9 cellular contexts compared by ENCODE assay signal in the genomic region with DNA sequence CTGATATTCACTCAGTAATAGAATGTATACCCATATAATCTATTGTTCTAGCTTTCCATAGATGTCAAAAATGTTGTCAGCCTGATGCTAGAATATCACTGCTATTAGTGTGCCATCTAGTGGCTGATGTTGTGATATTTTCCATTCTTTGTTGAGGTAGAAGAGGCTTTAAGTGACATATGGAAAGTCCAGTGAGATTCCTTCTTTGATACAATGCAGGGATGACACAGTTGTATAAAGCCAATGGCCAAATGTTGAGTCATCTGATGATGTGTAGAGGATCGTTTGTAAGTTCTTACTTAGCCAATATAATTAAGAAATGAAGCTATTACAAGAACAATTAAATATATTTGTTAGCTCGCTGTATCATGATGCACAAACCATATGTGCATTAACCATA. TPM values are rescaled to one million over a fixed set of nuclear protein-coding genes. Genes with fewer than 3 reads are reported as not detected.
DNase-seq lines count a peak whose midpoint lies in the region; FAIRE-seq and TF ChIP-seq lines count a peak whose summit lies in the region.
"Had no signal": no experiment of that assay in that cellular context is flagged by ENCODE, and none has a peak within 500 bp of the region (broad histone marks: within the 10 kb centered on the region; RNA-seq: fewer than 3 reads in every experiment).

No MANE protein-coding gene starts in this region.

- H3K27ac ChIP-seq in liver (ENCODE audit: low read depth in 1 of 2, low read length in 2 of 2) = no peak overlapping the region
- H3K27ac ChIP-seq: BLaER1 treated with 17β-estradiol and CSF1 and Interleukin-3, amounts not matched to agents 10 nM and 100 nM had no signal

- H3K36me3 ChIP-seq in NT2/D1 (ENCODE audit: insufficient read depth, insufficient read length, low read length) (no peaks in the 10 kb centered on the region), liver (ENCODE audit: control insufficient read depth in 4 of 4, insufficient read depth in 3 of 4, low read depth in 1 of 4, low read length in 3 of 4) (no peaks in the 10 kb centered on the region)
- H3K36me3 ChIP-seq: BLaER1 treated with 17β-estradiol and CSF1 and Interleukin-3, amounts not matched to agents 10 nM and 100 nM had no signal

- no peaks in the 10 kb centered on the region for H3K27me3 ChIP-seq in NT2/D1 (ENCODE audit: insufficient read depth, insufficient read length)
- H3K27me3 ChIP-seq in liver (ENCODE audit: control insufficient read depth in 4 of 4, insufficient read depth in 4 of 4, low read length in 3 of 4) = no peaks in the 10 kb centered on the region
- H3K27me3 ChIP-seq: BLaER1 treated with 17β-estradiol and CSF1 and Interleukin-3, amounts not matched to agents 10 nM and 100 nM had no signal

- WGBS in liver = 48% methylated on average over 2 of the region's 2 CpGs

- H3K9me3 ChIP-seq in NT2/D1 (ENCODE audit: insufficient read depth, low read length) (no peaks in the 10 kb centered on the region), liver (ENCODE audit: control insufficient read depth in 4 of 4, low read length in 3 of 4) (no peaks in the 10 kb centered on the region)
- H3K9me3 ChIP-seq: BLaER1 treated with 17β-estradiol and CSF1 and Interleukin-3, amounts not matched to agents 10 nM and 100 nM had no signal

- H3K4me1 ChIP-seq in NT2/D1 (ENCODE audit: insufficient read depth, insufficient read length) (no peaks in the 10 kb centered on the region), liver (ENCODE audit: control insufficient read depth in 4 of 4, insufficient read depth in 4 of 4, low read length in 3 of 4) (peaks cover 0 to 13% (median 2%) of the 10 kb centered on the region in 4 donors)

- intact Hi-C loops in posterior vena cava (cut with DNase I) = no loop called here

- peak; percentile 66 for TF ChIP-seq CTCF in liver (IDR thresholded peaks at IDR 0.05; ENCODE audit: low read depth, low read length, missing input control)

- FAIRE-seq in urothelium cell line (lab: Jason Lieb, UNC) = no peak

- TF ChIP-seq RAD21 in liver (IDR thresholded peaks at IDR 0.05) = peak; percentile 97

- H3K4me3 ChIP-seq in NT2/D1 (ENCODE audit: insufficient read length, low read depth) (no peak overlapping the region), liver (ENCODE audit: low read depth in 1 of 3, low read length in 3 of 3) (no peak overlapping the region)
- H3K4me3 ChIP-seq: BLaER1 treated with 17β-estradiol and CSF1 and Interleukin-3, amounts not matched to agents 10 nM and 100 nM had no signal

- H3K9ac ChIP-seq in NT2/D1 (ENCODE audit: insufficient read length, low read depth) (no peak overlapping the region), liver (ENCODE audit: low read depth in 1 of 2, low read length in 2 of 2) (no peak overlapping the region)
- H3K9ac ChIP-seq: BLaER1 treated with 17β-estradiol and CSF1 and Interleukin-3, amounts not matched to agents 10 nM and 100 nM had no signal

- DNase-seq in NCI-H1436 (lab: John Stamatoyannopoulos, UW) (peak; percentile 41), NCI-H1436 treated with DMSO at 0.1 percent for 48 hours (lab: John Stamatoyannopoulos, UW) (no peak), HT1080 (ENCODE audit: low read depth) (peak; percentile 89), NT2/D1 (ENCODE audit: low read depth, low spot score) (peak; percentile 46), urothelium cell line (ENCODE audit: low spot score) (peak; percentile 60), posterior vena cava (ENCODE audit: low spot score) (no peak)
- peak; percentile 36 for DNase-seq in central memory CD4-positive, alpha-beta T cell

TF ChIP-seq in liver, 16 proteins besides CTCF, POLR2A, EP300 and RAD21:
- TF ChIP-seq NR2F2 (IDR thresholded peaks at IDR 0.05) (no peak), TAF1 (conservative IDR thresholded peaks at IDR 0.05) (no peak), GABPA (IDR thresholded peaks at IDR 0.05 in 1 of 2, conservative IDR thresholded peaks at IDR 0.05 in 1 of 2) (no peak), HNF4A (conservative IDR thresholded peaks at IDR 0.05) (no peak), RXRA (IDR thresholded peaks at IDR 0.05) (no peak), FOXA1 (IDR thresholded peaks at IDR 0.05) (no peak), EGR1 (IDR thresholded peaks at IDR 0.05; ENCODE audit: low read depth in 2 of 2) (no peak), SP1 (IDR thresholded peaks at IDR 0.05) (no peak)
- TF ChIP-seq, protein P1, sequence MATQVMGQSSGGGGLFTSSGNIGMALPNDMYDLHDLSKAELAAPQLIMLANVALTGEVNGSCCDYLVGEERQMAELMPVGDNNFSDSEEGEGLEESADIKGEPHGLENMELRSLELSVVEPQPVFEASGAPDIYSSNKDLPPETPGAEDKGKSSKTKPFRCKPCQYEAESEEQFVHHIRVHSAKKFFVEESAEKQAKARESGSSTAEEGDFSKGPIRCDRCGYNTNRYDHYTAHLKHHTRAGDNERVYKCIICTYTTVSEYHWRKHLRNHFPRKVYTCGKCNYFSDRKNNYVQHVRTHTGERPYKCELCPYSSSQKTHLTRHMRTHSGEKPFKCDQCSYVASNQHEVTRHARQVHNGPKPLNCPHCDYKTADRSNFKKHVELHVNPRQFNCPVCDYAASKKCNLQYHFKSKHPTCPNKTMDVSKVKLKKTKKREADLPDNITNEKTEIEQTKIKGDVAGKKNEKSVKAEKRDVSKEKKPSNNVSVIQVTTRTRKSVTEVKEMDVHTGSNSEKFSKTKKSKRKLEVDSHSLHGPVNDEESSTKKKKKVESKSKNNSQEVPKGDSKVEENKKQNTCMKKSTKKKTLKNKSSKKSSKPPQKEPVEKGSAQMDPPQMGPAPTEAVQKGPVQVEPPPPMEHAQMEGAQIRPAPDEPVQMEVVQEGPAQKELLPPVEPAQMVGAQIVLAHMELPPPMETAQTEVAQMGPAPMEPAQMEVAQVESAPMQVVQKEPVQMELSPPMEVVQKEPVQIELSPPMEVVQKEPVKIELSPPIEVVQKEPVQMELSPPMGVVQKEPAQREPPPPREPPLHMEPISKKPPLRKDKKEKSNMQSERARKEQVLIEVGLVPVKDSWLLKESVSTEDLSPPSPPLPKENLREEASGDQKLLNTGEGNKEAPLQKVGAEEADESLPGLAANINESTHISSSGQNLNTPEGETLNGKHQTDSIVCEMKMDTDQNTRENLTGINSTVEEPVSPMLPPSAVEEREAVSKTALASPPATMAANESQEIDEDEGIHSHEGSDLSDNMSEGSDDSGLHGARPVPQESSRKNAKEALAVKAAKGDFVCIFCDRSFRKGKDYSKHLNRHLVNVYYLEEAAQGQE (IDR thresholded peaks at IDR 0.05) = no peak
- TF ChIP-seq, protein P2, sequence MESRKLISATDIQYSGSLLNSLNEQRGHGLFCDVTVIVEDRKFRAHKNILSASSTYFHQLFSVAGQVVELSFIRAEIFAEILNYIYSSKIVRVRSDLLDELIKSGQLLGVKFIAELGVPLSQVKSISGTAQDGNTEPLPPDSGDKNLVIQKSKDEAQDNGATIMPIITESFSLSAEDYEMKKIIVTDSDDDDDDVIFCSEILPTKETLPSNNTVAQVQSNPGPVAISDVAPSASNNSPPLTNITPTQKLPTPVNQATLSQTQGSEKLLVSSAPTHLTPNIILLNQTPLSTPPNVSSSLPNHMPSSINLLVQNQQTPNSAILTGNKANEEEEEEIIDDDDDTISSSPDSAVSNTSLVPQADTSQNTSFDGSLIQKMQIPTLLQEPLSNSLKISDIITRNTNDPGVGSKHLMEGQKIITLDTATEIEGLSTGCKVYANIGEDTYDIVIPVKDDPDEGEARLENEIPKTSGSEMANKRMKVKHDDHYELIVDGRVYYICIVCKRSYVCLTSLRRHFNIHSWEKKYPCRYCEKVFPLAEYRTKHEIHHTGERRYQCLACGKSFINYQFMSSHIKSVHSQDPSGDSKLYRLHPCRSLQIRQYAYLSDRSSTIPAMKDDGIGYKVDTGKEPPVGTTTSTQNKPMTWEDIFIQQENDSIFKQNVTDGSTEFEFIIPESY (IDR thresholded peaks at IDR 0.05) = no peak
TF ChIP-seq in liver: peak in this region for 0.

RNA-seq across cellular contexts. Expression of gene PCED1B, which starts 58.1 kb away (rescaled TPM):
- total RNA-seq in HT1080 (2014; rRNA removed; shearing (Covaris generic)) = 0.24 and 0.50 TPM in 2 replicates
- polyA plus RNA-seq in HT1080 (2015; cell fraction: cytosol; rRNA removed) = 3.2 and 3.7 TPM in 2 replicates
- 5.3 and 7.8 TPM in 2 replicates for polyA plus RNA-seq in HT1080 (2015; cell fraction: nucleus; rRNA removed)
- total RNA-seq in liver (1 to 10 TPM in 1 of 2 donors, under 1 TPM in 1; 0.51 to 1.3 TPM), posterior vena cava (1 to 10 TPM; 5.7 to 7.2 TPM)
- 1 to 10 TPM in 1 of 2 donors, under 1 TPM in 1; 0.85 to 1.8 TPM for polyA plus RNA-seq in liver

RNA-seq across cellular contexts. Expression of gene AMIGO2, which starts 58.5 kb away (rescaled TPM):
- total RNA-seq in HT1080 (2014; rRNA removed; shearing (Covaris generic)) = 134 and 138 TPM in 2 replicates
- polyA plus RNA-seq in HT1080 (2015; cell fraction: cytosol; rRNA removed) = 178 and 200 TPM in 2 replicates
- polyA plus RNA-seq in HT1080 (2015; cell fraction: nucleus; rRNA removed) = 286 and 294 TPM in 2 replicates
- total RNA-seq in liver (1 to 10 TPM; 1.2 to 2.5 TPM), posterior vena cava (10 to 100 TPM; 19.7 to 38.1 TPM)
- 1 to 10 TPM; 2.1 to 3.5 TPM for polyA plus RNA-seq in liver

Comparison
In these comparisons a context has a peak if more than half of its experiments do, and no peak if none do; other contexts are left out.
1. DNase-seq: peak in NCI-H1436 (single experiment), HT1080 (single experiment), NT2/D1 (single experiment), central memory CD4-positive, alpha-beta T cell (single experiment) and urothelium cell line (single experiment); none in NCI-H1436 treated with DMSO at 0.1 percent for 48 hours (single experiment) and posterior vena cava (single experiment).
2. RNA of gene AMIGO2, which starts 58.5 kb away (total RNA-seq): 134 to 138 TPM in HT1080 and 19.7 to 38.1 TPM in posterior vena cava; 1.2 to 2.5 TPM in liver; every median in the first group is over 4 times any median in the second.